Comparison of ENCODE assay signal across 1 cellular context in the genomic region with DNA sequence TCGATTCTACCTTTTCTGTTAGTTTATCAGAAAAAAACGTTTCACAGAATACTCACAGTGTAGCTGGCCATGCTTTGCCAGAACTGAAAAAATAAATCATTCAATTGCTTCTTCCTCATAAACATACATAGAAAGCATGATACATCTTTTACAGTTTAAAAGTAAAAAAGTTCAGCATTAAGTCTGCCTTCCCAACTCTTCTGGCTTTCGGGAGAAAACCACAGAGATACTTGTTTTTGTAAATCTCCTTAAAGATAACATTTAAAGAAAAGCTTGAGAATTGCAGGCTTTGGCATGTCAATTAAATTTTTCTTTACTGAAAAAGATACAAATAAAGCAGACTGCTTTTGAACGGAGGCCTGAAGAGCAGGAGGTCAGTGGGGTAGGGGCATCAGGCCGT.
TF ChIP-seq lines count a peak whose summit lies in the region.

No MANE protein-coding gene starts in this region.

TF ChIP-seq in IMR-90, 13 proteins besides CTCF, POLR2A, EP300 and RAD21:
- TF ChIP-seq FOS (IDR thresholded peaks at IDR 0.05; ENCODE audit: low read depth, low read length) (no peak), SMC3 (IDR thresholded peaks at IDR 0.05; ENCODE audit: low read depth, low read length) (no peak), MAZ (IDR thresholded peaks at IDR 0.05; ENCODE audit: borderline replicate concordance, low read depth, low read length) (no peak), MXI1 (IDR thresholded peaks at IDR 0.05; ENCODE audit: borderline replicate concordance, low read depth, low read length) (no peak), BHLHE40 (IDR thresholded peaks at IDR 0.05; ENCODE audit: low read depth, low read length) (no peak), RFX5 (IDR thresholded peaks at IDR 0.05; ENCODE audit: low read depth, low read length) (no peak), RCOR1 (IDR thresholded peaks at IDR 0.05; ENCODE audit: insufficient replicate concordance, low read length) (no peak), MAFK (IDR thresholded peaks at IDR 0.05; ENCODE audit: low read depth, low read length) (no peak), NFE2L2 (IDR thresholded peaks at IDR 0.05; ENCODE audit: low read depth, low read length) (no peak), CHD1 (IDR thresholded peaks at IDR 0.05; ENCODE audit: low read depth, low read length) (no peak), CEBPB (IDR thresholded peaks at IDR 0.05; ENCODE audit: low read depth, low read length) (no peak)
- TF ChIP-seq, protein P1, sequence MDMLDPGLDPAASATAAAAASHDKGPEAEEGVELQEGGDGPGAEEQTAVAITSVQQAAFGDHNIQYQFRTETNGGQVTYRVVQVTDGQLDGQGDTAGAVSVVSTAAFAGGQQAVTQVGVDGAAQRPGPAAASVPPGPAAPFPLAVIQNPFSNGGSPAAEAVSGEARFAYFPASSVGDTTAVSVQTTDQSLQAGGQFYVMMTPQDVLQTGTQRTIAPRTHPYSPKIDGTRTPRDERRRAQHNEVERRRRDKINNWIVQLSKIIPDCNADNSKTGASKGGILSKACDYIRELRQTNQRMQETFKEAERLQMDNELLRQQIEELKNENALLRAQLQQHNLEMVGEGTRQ (IDR thresholded peaks at IDR 0.05; ENCODE audit: low read depth, low read length): no peak
- TF ChIP-seq, protein P2, sequence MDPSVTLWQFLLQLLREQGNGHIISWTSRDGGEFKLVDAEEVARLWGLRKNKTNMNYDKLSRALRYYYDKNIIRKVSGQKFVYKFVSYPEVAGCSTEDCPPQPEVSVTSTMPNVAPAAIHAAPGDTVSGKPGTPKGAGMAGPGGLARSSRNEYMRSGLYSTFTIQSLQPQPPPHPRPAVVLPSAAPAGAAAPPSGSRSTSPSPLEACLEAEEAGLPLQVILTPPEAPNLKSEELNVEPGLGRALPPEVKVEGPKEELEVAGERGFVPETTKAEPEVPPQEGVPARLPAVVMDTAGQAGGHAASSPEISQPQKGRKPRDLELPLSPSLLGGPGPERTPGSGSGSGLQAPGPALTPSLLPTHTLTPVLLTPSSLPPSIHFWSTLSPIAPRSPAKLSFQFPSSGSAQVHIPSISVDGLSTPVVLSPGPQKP (IDR thresholded peaks at IDR 0.05; ENCODE audit: borderline replicate concordance, low read depth, low read length): no peak
